Comparison of ENCODE assay signal across 8 cellular contexts in genomic region chr1:61081637-61082335, GRCh38. TPM values are rescaled to one million over a fixed set of nuclear protein-coding genes. Genes with fewer than 3 reads are reported as not detected.
DNase-seq lines count a peak whose midpoint lies in the region; ATAC-seq and TF ChIP-seq lines count a peak whose summit lies in the region.

No MANE protein-coding gene starts in this region.

- H3K9me2 ChIP-seq in DOHH2 (replicated peaks; ENCODE audit: control insufficient read depth, low read length), result no peaks in the 10 kb centered on the region

- no peaks in the 10 kb centered on the region for H3K9me3 ChIP-seq in DOHH2 (ENCODE audit: control insufficient read depth, insufficient read depth, low read length)

- H3F3A ChIP-seq in DOHH2 (ENCODE audit: control insufficient read depth, insufficient read depth), result peaks cover 42% of the 10 kb centered on the region

- peaks cover 52% of the 10 kb centered on the region for H3K27me3 Mint-ChIP-seq in activated CD4-positive, alpha-beta memory T cell treated with anti-CD3 and anti-CD28 coated beads, Interleukin-2, amount 10 ng/mL, durations not matched to agents 7 days and 5 days
- H3K27me3 Mint-ChIP-seq in memory B cell, result peaks cover 19% of the 10 kb centered on the region

- CTCF ChIA-PET in activated CD4-positive, alpha-beta memory T cell treated with anti-CD3 and anti-CD28 coated beads, Interleukin-2, amount 10 ng/mL, durations not matched to agents 7 days and 5 days (lab: Charles Lee), result interaction anchor here (1.5 to 3.1 kb wide), 2 partner anchors 32 to 372 kb away, joined by 3 to 19 read pairs; no protein-coding TSS in a partner anchor

- peak overlapping the region; percentile 72 for H3K27ac ChIP-seq in DOHH2 (ENCODE audit: low read depth, low read length)

- POLR2A ChIA-PET in activated CD4-positive, alpha-beta memory T cell treated with anti-CD3 and anti-CD28 coated beads, Interleukin-2, amount 10 ng/mL, durations not matched to agents 7 days and 5 days (lab: Charles Lee), result interaction anchor here (0.9 to 1.6 kb wide), 3 partner anchors 12 to 1354 kb away, joined by 3 read pairs; no protein-coding TSS in a partner anchor

- no peaks in the 10 kb centered on the region for H3K36me3 ChIP-seq in DOHH2 (ENCODE audit: control insufficient read depth, low read length)

- no peak overlapping the region for H3K27ac Mint-ChIP-seq in activated CD4-positive, alpha-beta memory T cell treated with anti-CD3 and anti-CD28 coated beads, Interleukin-2, amount 10 ng/mL, durations not matched to agents 7 days and 5 days
- no peak overlapping the region for H3K27ac Mint-ChIP-seq in memory B cell
- H3K27ac Mint-ChIP-seq in stimulated activated effector memory CD8-positive, alpha-beta T cell treated with anti-CD3 and anti-CD28 coated beads, Interleukin-12 subunit alpha, Interleukin-12 subunit beta, amount 100 ng/mL, for 72 hours, result no peak overlapping the region

- peaks cover 46% of the 10 kb centered on the region for H3K4me1 Mint-ChIP-seq in activated CD4-positive, alpha-beta memory T cell treated with anti-CD3 and anti-CD28 coated beads, Interleukin-2, amount 10 ng/mL, durations not matched to agents 7 days and 5 days
- H3K4me1 Mint-ChIP-seq in memory B cell, result peaks cover 12% of the 10 kb centered on the region
- H3K4me1 Mint-ChIP-seq in stimulated activated effector memory CD8-positive, alpha-beta T cell treated with anti-CD3 and anti-CD28 coated beads, Interleukin-12 subunit alpha, Interleukin-12 subunit beta, amount 100 ng/mL, for 72 hours, result peaks cover 45% of the 10 kb centered on the region

- H3K79me2 ChIP-seq in DOHH2 (ENCODE audit: control insufficient read depth, low read length), result peaks cover 50% of the 10 kb centered on the region

- no peaks in the 10 kb centered on the region for H3K9me3 Mint-ChIP-seq in activated CD4-positive, alpha-beta memory T cell treated with anti-CD3 and anti-CD28 coated beads, Interleukin-2, amount 10 ng/mL, durations not matched to agents 7 days and 5 days
- no peaks in the 10 kb centered on the region for H3K9me3 Mint-ChIP-seq in memory B cell
- H3K9me3 Mint-ChIP-seq in stimulated activated effector memory CD8-positive, alpha-beta T cell treated with anti-CD3 and anti-CD28 coated beads, Interleukin-12 subunit alpha, Interleukin-12 subunit beta, amount 100 ng/mL, for 72 hours, result no peaks in the 10 kb centered on the region

- no peaks in the 10 kb centered on the region for H3K27me3 ChIP-seq in DOHH2 (ENCODE audit: control insufficient read depth, low read length)

- ATAC-seq in memory B cell (ENCODE audit: low read depth) (no peak), HG02885 (IDR thresholded peaks at IDR 0.05; ENCODE audit: poor library complexity, unreplicated experiment) (no peak), HG03159 (IDR thresholded peaks at IDR 0.05; ENCODE audit: unreplicated experiment) (no peak)
- ATAC-seq in stimulated activated effector memory CD8-positive, alpha-beta T cell treated with anti-CD3 and anti-CD28 coated beads, Interleukin-12 subunit alpha, Interleukin-12 subunit beta, amount 100 ng/mL, for 72 hours, result peak; percentile 29

- peak overlapping the region; percentile 98 for H3K4me2 ChIP-seq in DOHH2 (ENCODE audit: low read length)

- peaks cover 4% of the 10 kb centered on the region for H3K36me3 Mint-ChIP-seq in activated CD4-positive, alpha-beta memory T cell treated with anti-CD3 and anti-CD28 coated beads, Interleukin-2, amount 10 ng/mL, durations not matched to agents 7 days and 5 days (ENCODE audit: low read depth)
- no peaks in the 10 kb centered on the region for H3K36me3 Mint-ChIP-seq in memory B cell
- peaks cover 19% of the 10 kb centered on the region for H3K36me3 Mint-ChIP-seq in stimulated activated effector memory CD8-positive, alpha-beta T cell treated with anti-CD3 and anti-CD28 coated beads, Interleukin-12 subunit alpha, Interleukin-12 subunit beta, amount 100 ng/mL, for 72 hours

- peak overlapping the region; percentile 90 for H3K4me3 ChIP-seq in DOHH2 (ENCODE audit: low read length)

- no peaks in the 10 kb centered on the region for H4K20me1 ChIP-seq in DOHH2 (ENCODE audit: control insufficient read depth, insufficient read depth, low read depth, low read length)

- peaks cover 55% of the 10 kb centered on the region for H3K4me1 ChIP-seq in DOHH2 (ENCODE audit: control insufficient read depth, low read length)

- DNase-seq in NCI-H2171 (lab: John Stamatoyannopoulos, UW) (peak; percentile 74), memory B cell (ENCODE audit: low spot score in 2 of 2) (peak; percentile 16 to 42)
- peak; percentile 37 for DNase-seq in activated CD4-positive, alpha-beta memory T cell treated with anti-CD3 and anti-CD28 coated beads, Interleukin-2, amount 10 ng/mL, durations not matched to agents 7 days and 5 days
- DNase-seq in effector CD4-positive, alpha-beta T cell, result peak; percentile 53
- peak; percentile 21 to 77 for DNase-seq in stimulated activated effector memory CD8-positive, alpha-beta T cell treated with anti-CD3 and anti-CD28 coated beads, Interleukin-12 subunit alpha, Interleukin-12 subunit beta, amount 100 ng/mL, for 72 hours (ENCODE audit: low spot score in 2 of 2)

- H3K4me3 Mint-ChIP-seq in activated CD4-positive, alpha-beta memory T cell treated with anti-CD3 and anti-CD28 coated beads, Interleukin-2, amount 10 ng/mL, durations not matched to agents 7 days and 5 days, result peak overlapping the region; percentile 63
- peak overlapping the region; percentile 64 for H3K4me3 Mint-ChIP-seq in memory B cell
- H3K4me3 Mint-ChIP-seq in stimulated activated effector memory CD8-positive, alpha-beta T cell treated with anti-CD3 and anti-CD28 coated beads, Interleukin-12 subunit alpha, Interleukin-12 subunit beta, amount 100 ng/mL, for 72 hours, result peak overlapping the region; percentile 84

- no peak for TF ChIP-seq CTCF in DOHH2 (IDR thresholded peaks at IDR 0.05; ENCODE audit: low read depth, low read length, poor library complexity, severe bottlenecking)

RNA-seq across cellular contexts. Expression of gene NFIA, which starts 0.6 kb away (rescaled TPM):
- total RNA-seq in activated CD4-positive, alpha-beta memory T cell treated with anti-CD3 and anti-CD28 coated beads, Interleukin-2, amount 10 ng/mL, durations not matched to agents 7 days and 5 days, result 1 to 10 TPM; 2.4 to 3.0 TPM
